In genomic region chr17:82076785-82077591, GRCh38 we compare ENCODE assay signal across 1 cellular context.
TF ChIP-seq lines count a peak whose summit lies in the region.

No MANE protein-coding gene starts in this region.

TF ChIP-seq in K562, 482 proteins besides CTCF, POLR2A, EP300 and RAD21 (continues in another document):
- TF ChIP-seq TFE3 (CRISPR knock-in tag; IDR thresholded peaks at IDR 0.05), result no peak
- TF ChIP-seq RBM22 (IDR thresholded peaks at IDR 0.05; ENCODE audit: low read depth, low read length, poor library complexity, severe bottlenecking), result peak; percentile 89
- TF ChIP-seq ZKSCAN1 (IDR thresholded peaks at IDR 0.05; ENCODE audit: low read depth, low read length), result no peak
- 0 out of 2 replicates have a peak, but pooled peaks have one; percentile 31 for TF ChIP-seq XRCC5 (IDR thresholded peaks at IDR 0.05; ENCODE audit: low read depth, low read length)
- TF ChIP-seq GMEB1 (CRISPR knock-in tag; IDR thresholded peaks at IDR 0.05), result no peak
- TF ChIP-seq ZBTB43 (CRISPR knock-in tag; IDR thresholded peaks at IDR 0.05), result no peak
- TF ChIP-seq POLR2G (IDR thresholded peaks at IDR 0.05; ENCODE audit: low read depth, low read length), result peak; percentile 70
- no peak for TF ChIP-seq MTA1 (IDR thresholded peaks at IDR 0.05; ENCODE audit: borderline replicate concordance)
- TF ChIP-seq BRF2 (IDR thresholded peaks at IDR 0.05; ENCODE audit: borderline replicate concordance, insufficient read depth, insufficient read length), result no peak
- TF ChIP-seq ZFP1 (CRISPR knock-in tag; IDR thresholded peaks at IDR 0.05), result no peak
- no peak for TF ChIP-seq ELF4 (CRISPR knock-in tag; IDR thresholded peaks at IDR 0.05)
- no peak for TF ChIP-seq CREB3L1 (IDR thresholded peaks at IDR 0.05; ENCODE audit: borderline replicate concordance, low read depth)
- TF ChIP-seq TBL1XR1 (IDR thresholded peaks at IDR 0.05; ENCODE audit: low read length in 2 of 2), result 0 out of 4 replicates have a peak, but pooled peaks of 1 of the 2 experiments have one; percentile 15
- no peak for TF ChIP-seq BRCA1 (IDR thresholded peaks at IDR 0.05)
- no peak for TF ChIP-seq BRCA1 (CRISPR knock-in tag; IDR thresholded peaks at IDR 0.05)
- TF ChIP-seq ZBTB33 (CRISPR knock-in tag; IDR thresholded peaks at IDR 0.05), result no peak
- TF ChIP-seq ZBTB8A (IDR thresholded peaks at IDR 0.05; ENCODE audit: partially characterized antibody), result no peak
- no peak for TF ChIP-seq SMARCB1 (IDR thresholded peaks at IDR 0.05; ENCODE audit: insufficient read length, low read depth)
- TF ChIP-seq ZNF280B (CRISPR knock-in tag; IDR thresholded peaks at IDR 0.05), result no peak
- no peak for TF ChIP-seq ATF4 (CRISPR knock-in tag; IDR thresholded peaks at IDR 0.05)
- TF ChIP-seq ZNF407 (IDR thresholded peaks at IDR 0.05; ENCODE audit: low read depth), result no peak
- no peak for TF ChIP-seq RBM25 (IDR thresholded peaks at IDR 0.05; ENCODE audit: low read depth, low read length, severe bottlenecking)
- no peak for TF ChIP-seq CHAMP1 (IDR thresholded peaks at IDR 0.05)
- no peak for TF ChIP-seq GATA2 (CRISPR knock-in tag; IDR thresholded peaks at IDR 0.05)
- no peak for TF ChIP-seq PTRF (tag; IDR thresholded peaks at IDR 0.05)
- TF ChIP-seq POLR2AphosphoS5 (IDR thresholded peaks at IDR 0.05; ENCODE audit: control insufficient read depth, insufficient read depth, low read depth, low read length), result peak; percentile 40
- peak; percentile 45; the same call in 1 of the 2 replicates for TF ChIP-seq MYNN (IDR thresholded peaks at IDR 0.05)
- no peak for TF ChIP-seq MYNN (CRISPR knock-in tag; IDR thresholded peaks at IDR 0.05)
- TF ChIP-seq POU5F1 (IDR thresholded peaks at IDR 0.05; ENCODE audit: borderline replicate concordance, low read depth, low read length, partially characterized antibody), result no peak
- peak; percentile 37; the same call in 1 of the 2 replicates for TF ChIP-seq CHD2 (IDR thresholded peaks at IDR 0.05; ENCODE audit: low read depth, low read length)
- TF ChIP-seq ESRRA (IDR thresholded peaks at IDR 0.05; ENCODE audit: borderline replicate concordance, low read depth), result no peak
- TF ChIP-seq LARP7 (IDR thresholded peaks at IDR 0.05), result no peak
- no peak for TF ChIP-seq KHSRP (IDR thresholded peaks at IDR 0.05)
